In genomic region chr7:108363659-108364058, GRCh38 we compare ENCODE assay signal across 28 cellular contexts.
"Had no signal": no experiment of that assay in that cellular context is flagged by ENCODE, and none has a peak within 500 bp of the region (broad histone marks: within the 10 kb centered on the region; RNA-seq: fewer than 3 reads in every experiment).

No MANE protein-coding gene starts in this region.

- DNase-seq: colonic mucosa; cortex of kidney; dermis blood vessel endothelial cell; dorsolateral prefrontal cortex; effector CD4-positive, alpha-beta T cell; effector CD8-positive, alpha-beta T cell; effector memory CD4-positive, alpha-beta T cell; effector memory CD8-positive, alpha-beta T cell; endodermal cell; erythroblast; esophagus squamous epithelium; foreskin fibroblast; foreskin keratinocyte; foreskin melanocyte; glutamatergic neuron; head of caudate nucleus; heart left ventricle; heart right ventricle had no signal

- ATAC-seq: effector memory CD8-positive, alpha-beta T cell; esophagus mucosa; foreskin keratinocyte; gastroesophageal sphincter; heart left ventricle; heart right ventricle had no signal

- H3K79me2 ChIP-seq: hepatocyte had no signal

- H3K27me3 ChIP-seq: colonic mucosa, dorsolateral prefrontal cortex, esophagus muscularis mucosa, esophagus squamous epithelium, foreskin keratinocyte, gastroesophageal sphincter, heart left ventricle, heart right ventricle, hepatocyte had no signal

- H3K9me3 ChIP-seq: colonic mucosa, esophagus muscularis mucosa, esophagus squamous epithelium, gastroesophageal sphincter had no signal

- H3K4me1 ChIP-seq: colonic mucosa, esophagus squamous epithelium, gastroesophageal sphincter, heart left ventricle, heart right ventricle had no signal

- H3K4me2 ChIP-seq: hepatocyte had no signal

- FAIRE-seq: colon, endometrium, endothelial cell of umbilical vein, frontal cortex had no signal

- H3K4me3 ChIP-seq: colonic mucosa, coronary artery, dorsolateral prefrontal cortex, esophagus muscularis mucosa, esophagus squamous epithelium, gastroesophageal sphincter, heart left ventricle, heart right ventricle, hepatocyte had no signal

- H3K36me3 ChIP-seq: colonic mucosa, esophagus muscularis mucosa, esophagus squamous epithelium, gastroesophageal sphincter, heart left ventricle, heart right ventricle had no signal

- H3K27ac ChIP-seq: colonic mucosa, coronary artery, dorsolateral prefrontal cortex, epithelial cell of prostate, esophagus muscularis mucosa, esophagus squamous epithelium, foreskin keratinocyte, gastroesophageal sphincter, heart left ventricle, heart right ventricle, hepatocyte had no signal

- H2AFZ ChIP-seq: hepatocyte had no signal
